Comparison of ENCODE assay signal across 13 cellular contexts in the genomic region with DNA sequence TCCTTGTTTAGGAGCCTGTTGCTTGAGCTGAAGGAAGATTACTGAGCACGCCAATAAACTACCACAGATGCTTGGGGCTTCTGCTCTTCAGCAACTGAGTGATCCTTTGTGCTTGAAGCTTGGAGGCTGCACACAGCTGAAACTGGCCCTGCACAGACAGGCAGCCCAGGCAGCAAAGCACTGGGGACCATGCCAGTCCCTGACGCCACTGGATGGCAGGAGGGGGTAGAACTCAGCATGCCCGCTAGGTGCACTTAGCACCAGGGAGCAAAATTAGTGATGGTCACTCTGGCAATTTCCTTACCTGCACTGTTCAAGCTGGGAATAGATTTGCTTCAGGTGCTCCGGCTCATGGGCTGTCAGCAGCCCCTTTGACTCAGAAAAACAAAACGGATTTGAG.
"Had no signal": no experiment of that assay in that cellular context is flagged by ENCODE, and none has a peak within 500 bp of the region (broad histone marks: within the 10 kb centered on the region; RNA-seq: fewer than 3 reads in every experiment).

No MANE protein-coding gene starts in this region.

- FAIRE-seq: astrocyte, urothelium cell line had no signal

- DNase-seq: activated CD4-positive, alpha-beta T cell treated with anti-CD3 and anti-CD28 coated beads, Interleukin-2, amount 10 ng/mL, durations not matched to agents 24 days and 14 days; activated CD8-positive, alpha-beta T cell treated with anti-CD3 and anti-CD28 coated beads, Interleukin-2, amount 10 ng/mL, durations not matched to agents 7 days and 5 days; activated naive CD4-positive, alpha-beta T cell treated with anti-CD3 and anti-CD28 coated beads, Interleukin-2, amount 10 ng/mL, durations not matched to agents 7 days and 5 days; activated naive CD8-positive, alpha-beta T cell treated with anti-CD3 and anti-CD28 coated beads, Interleukin-2, amount 50 U/mL, for 24 hours; activated T-cell treated with anti-CD3 and anti-CD28 coated beads, Interleukin-2, amount 50 U/mL, for 24 hours; cerebellar nuclear complex; cortex of kidney; effector CD8-positive, alpha-beta T cell; kidney; stimulated activated CD4-positive, alpha-beta T cell treated with anti-CD3 and anti-CD28 coated beads, Interleukin-4, amount 100 ng/mL, for 24 hours; tibial artery had no signal
